11 cellular contexts compared by ENCODE assay signal in the genomic region with DNA sequence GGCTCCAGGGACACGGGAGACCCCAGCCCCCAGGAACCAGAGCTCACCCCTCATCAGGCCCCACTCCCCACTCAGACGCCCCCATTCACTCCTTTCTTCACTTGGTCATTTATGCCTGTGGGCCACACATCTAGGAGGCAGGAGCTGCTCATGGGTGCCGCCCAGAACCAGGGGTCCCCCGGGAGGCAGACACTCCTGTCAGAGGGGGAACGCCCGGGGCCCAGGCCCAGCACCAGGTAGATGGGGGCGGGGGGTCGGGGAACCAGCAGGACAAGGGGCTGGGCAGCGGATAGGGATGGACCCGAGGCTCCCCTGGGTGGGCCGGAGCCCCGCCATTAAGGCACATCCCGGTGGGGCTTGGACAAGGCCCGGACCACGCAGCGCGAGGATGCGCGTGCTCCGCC. TPM values are rescaled to one million over a fixed set of nuclear protein-coding genes. Genes with fewer than 3 reads are reported as not detected.
A peak's percentile ranks its signal among the peaks of the same experiment; 100 is the strongest.
DNase-seq lines count a peak whose midpoint lies in the region; ATAC-seq and TF ChIP-seq lines count a peak whose summit lies in the region.
"Had no signal": no experiment of that assay in that cellular context is flagged by ENCODE, and none has a peak within 500 bp of the region (broad histone marks: within the 10 kb centered on the region; RNA-seq: fewer than 3 reads in every experiment).

No MANE protein-coding gene starts in this region.

- H3K4me1 ChIP-seq in ascending aorta = peaks cover 8 to 11% of the 10 kb centered on the region in 2 donors

- H3K36me3 ChIP-seq in H7 (replicated peaks; ENCODE audit: control insufficient read depth, insufficient read depth, low read length) (no peaks in the 10 kb centered on the region), ascending aorta (no peaks in the 10 kb centered on the region)
- H3K36me3 ChIP-seq: SJSA1 had no signal

- H3K9me3 ChIP-seq in AG04450 (ENCODE audit: control insufficient read depth, insufficient read depth, low read length) (peaks cover 7% of the 10 kb centered on the region), ascending aorta (no peaks in the 10 kb centered on the region)
- H3K9me3 ChIP-seq: SJSA1 had no signal

- intact Hi-C loops in ascending aorta (cut with DNase I) = loop anchor here (10.0 kb wide), 1 partner anchor 190 kb away; no protein-coding TSS in a partner anchor

- H3K27me3 ChIP-seq in AG04450 (ENCODE audit: control insufficient read depth, insufficient read depth, low read length) (peaks cover 17% of the 10 kb centered on the region), H7 (ENCODE audit: control insufficient read depth, insufficient read depth, low read length) (peaks cover 50% of the 10 kb centered on the region), ascending aorta (peaks cover 19% of the 10 kb centered on the region)

- H3K27ac ChIP-seq in AG04450 (ENCODE audit: low read depth, low read length) = no peak overlapping the region
- no peak overlapping the region for H3K27ac ChIP-seq in ascending aorta
- H3K27ac ChIP-seq: SJSA1 had no signal

- POLR2A ChIA-PET in AG04450 (lab: Yijun Ruan, JAX) = interaction anchor here (0.6 kb wide), 1 partner anchor 32 kb away, joined by 5 read pairs; no protein-coding TSS in a partner anchor

- H3K4me3 ChIP-seq in AG04450 (ENCODE audit: low read depth, low read length) = peak overlapping the region; percentile 56; the same call in 1 of the 2 replicates
- peak overlapping the region; percentile 42; the same call in 1 of the 2 replicates for H3K4me3 ChIP-seq in H7 (ENCODE audit: insufficient read depth, low read depth, low read length)
- H3K4me3 ChIP-seq in ascending aorta = peak overlapping the region; percentile 44 to 61
- H3K4me3 ChIP-seq: SJSA1 had no signal

- no peak for TF ChIP-seq CTCF in AG04450 (IDR thresholded peaks at IDR 0.05; ENCODE audit: low read depth, low read length)
- TF ChIP-seq CTCF in ascending aorta (IDR thresholded peaks at IDR 0.05) = no peak
- TF ChIP-seq CTCF in omental fat pad (IDR thresholded peaks at IDR 0.05) = no peak

- no peak for DNase-seq in AG04450 (ENCODE audit: low read depth, low spot score)
- peak; percentile 76 for DNase-seq in H7
- DNase-seq in ascending aorta (ENCODE audit: low spot score in 2 of 2) = no peak
- peak; percentile 85 for DNase-seq in mesenteric fat pad (ENCODE audit: low spot score)
- no peak for DNase-seq in omental fat pad (ENCODE audit: low spot score)
- DNase-seq in H4 (ENCODE audit: low spot score) = no peak
- DNase-seq: activated CD8-positive, alpha-beta memory T cell treated with anti-CD3 and anti-CD28 coated beads for 24 hours had no signal

- CTCF ChIA-PET in AG04450 (lab: Charles Lee) = interaction anchor here (0.6 to 1.7 kb wide), 3 partner anchors 10 to 466 kb away, joined by 3 read pairs; no protein-coding TSS in a partner anchor

- ATAC-seq in GM21526 (IDR thresholded peaks at IDR 0.05; ENCODE audit: low FRiP score, unreplicated experiment) = no peak
- no peak for ATAC-seq in GM19397 (IDR thresholded peaks at IDR 0.05; ENCODE audit: unreplicated experiment)
- ATAC-seq in omental fat pad (ENCODE audit: low FRiP score) = no peak

RNA-seq across cellular contexts. Expression of gene CALY, which starts 11.8 kb away (rescaled TPM):
- 0.16 and 0.41 TPM in 2 replicates for polyA plus RNA-seq in AG04450 (2011; rRNA removed)
- not detected in 2 replicates for polyA minus RNA-seq in AG04450 (2011; rRNA and poly(A)+ RNA removed)
- 2.2 TPM in 1 of 2 replicates, not detected in the other for total RNA-seq in H7 (2014; rRNA removed; shearing (Covaris generic))
- total RNA-seq in ascending aorta (not detected), mesenteric fat pad (not detected), omental fat pad (not detected)
- total RNA-seq in H4 (2014; rRNA removed; shearing (Covaris generic)) = not detected in 2 replicates
- total RNA-seq: lower leg skin, SJSA1 had no signal

RNA-seq across cellular contexts. Expression of gene ZNF511, which starts 16.1 kb away (rescaled TPM):
- polyA plus RNA-seq in AG04450 (2011; rRNA removed) = 21.6 and 31.3 TPM in 2 replicates
- polyA minus RNA-seq in AG04450 (2011; rRNA and poly(A)+ RNA removed) = 13.0 and 22.0 TPM in 2 replicates
- total RNA-seq in H7 (2014; rRNA removed; shearing (Covaris generic)) = 46.9 and 48.7 TPM in 2 replicates
- total RNA-seq in ascending aorta (51.8 TPM), mesenteric fat pad (32.9 TPM), omental fat pad (10 to 100 TPM; 19.3 to 40.2 (median 23.3) TPM)
- total RNA-seq in H4 (2014; rRNA removed; shearing (Covaris generic)) = 53.2 and 66.3 TPM in 2 replicates

RNA-seq across cellular contexts. Expression of gene TUBGCP2, which starts 16.2 kb away (rescaled TPM):
- 40.0 and 45.1 TPM in 2 replicates for polyA plus RNA-seq in AG04450 (2011; rRNA removed)
- 64.9 and 71.6 TPM in 2 replicates for polyA minus RNA-seq in AG04450 (2011; rRNA and poly(A)+ RNA removed)
- total RNA-seq in H7 (2014; rRNA removed; shearing (Covaris generic)) = 46.4 and 47.1 TPM in 2 replicates
- total RNA-seq in ascending aorta (72.4 TPM), mesenteric fat pad (46.3 TPM), omental fat pad (10 to 100 TPM; 29.0 to 44.5 (median 36.3) TPM)
- total RNA-seq in H4 (2014; rRNA removed; shearing (Covaris generic)) = 49.1 and 54.5 TPM in 2 replicates

RNA-seq across cellular contexts. Expression of gene PRAP1, which starts 22.3 kb away (rescaled TPM):
- not detected in 2 replicates for polyA plus RNA-seq in AG04450 (2011; rRNA removed)
- polyA minus RNA-seq in AG04450 (2011; rRNA and poly(A)+ RNA removed) = not detected in 2 replicates
- total RNA-seq in H7 (2014; rRNA removed; shearing (Covaris generic)) = not detected in 2 replicates
- total RNA-seq in ascending aorta (not detected), mesenteric fat pad (1.6 TPM), omental fat pad (1 to 10 TPM in 1 of 4 donors, not detected in 3; 3.3 TPM)
- total RNA-seq in H4 (2014; rRNA removed; shearing (Covaris generic)) = not detected in 2 replicates
- total RNA-seq: lower leg skin, SJSA1 had no signal

RNA-seq across cellular contexts. Expression of gene FUOM, which starts 33.0 kb away (rescaled TPM):
- polyA plus RNA-seq in AG04450 (2011; rRNA removed) = 17.8 and 24.3 TPM in 2 replicates
- 3.2 and 5.7 TPM in 2 replicates for polyA minus RNA-seq in AG04450 (2011; rRNA and poly(A)+ RNA removed)
- 27.2 and 50.5 TPM in 2 replicates for total RNA-seq in H7 (2014; rRNA removed; shearing (Covaris generic))
- total RNA-seq in ascending aorta (38.5 TPM), mesenteric fat pad (19.0 TPM), omental fat pad (10 to 100 TPM; 20.6 to 34.3 (median 24.1) TPM)
- total RNA-seq in H4 (2014; rRNA removed; shearing (Covaris generic)) = 4.7 and 10.4 TPM in 2 replicates

Comparison
In these comparisons a context has a peak if more than half of its experiments do, and no peak if none do; other contexts are left out.
1. DNase-seq: peak in H7 (single experiment) and mesenteric fat pad (single experiment); none in AG04450 (single experiment), ascending aorta (0 of 2), omental fat pad (single experiment) and H4 (single experiment).
2. Peak in every context shown above with its lines, with median percentiles within 50 percentile points of each other: H3K4me3 ChIP-seq.